In the genomic region with DNA sequence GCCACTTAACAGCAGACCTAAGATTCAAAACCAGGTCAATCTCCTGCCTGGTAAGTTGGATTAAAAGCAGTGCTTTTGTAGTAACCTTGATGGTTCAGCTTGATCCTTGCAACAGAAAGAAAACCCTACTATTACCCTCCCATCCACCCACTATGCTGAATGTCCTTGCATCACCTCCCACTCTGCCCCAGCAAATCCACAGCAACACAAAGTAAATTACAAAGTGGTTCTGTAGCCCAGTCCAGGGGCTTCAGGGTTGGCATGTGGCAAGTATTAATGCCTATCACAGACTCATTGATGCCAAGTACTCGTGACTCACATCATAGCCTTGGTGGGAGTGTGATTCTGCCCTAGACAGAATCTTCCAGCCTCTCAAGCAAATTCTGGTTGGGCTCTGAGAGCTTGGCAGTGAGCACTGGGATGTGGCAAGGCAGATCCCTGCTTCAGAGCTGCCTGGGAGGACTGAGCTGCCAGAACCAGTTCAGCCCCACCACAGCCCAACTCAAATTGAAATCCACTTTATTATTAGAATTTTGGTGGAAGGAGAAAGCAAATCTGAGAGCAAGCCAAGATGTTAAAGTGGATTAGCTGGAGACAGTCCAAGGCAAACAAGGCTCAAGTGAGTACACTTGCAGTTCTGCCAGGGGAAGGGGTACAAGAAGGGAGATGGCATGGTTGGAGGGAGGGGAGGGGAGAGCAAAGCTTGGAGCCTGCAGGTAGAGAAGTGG, we compare ENCODE assay signal across 13 cellular contexts.
A peak's percentile ranks its signal among the peaks of the same experiment; 100 is the strongest.
DNase-seq lines count a peak whose midpoint lies in the region; ATAC-seq and TF ChIP-seq lines count a peak whose summit lies in the region.
"Had no signal": no experiment of that assay in that cellular context is flagged by ENCODE, and none has a peak within 500 bp of the region (broad histone marks: within the 10 kb centered on the region; RNA-seq: fewer than 3 reads in every experiment).

No MANE protein-coding gene starts in this region.

- H3K9me3 ChIP-seq in MG63 (no peaks in the 10 kb centered on the region), lung (ENCODE audit: control insufficient read depth in 2 of 2, insufficient read depth in 1 of 2, low read length in 1 of 2) (no peaks in the 10 kb centered on the region)
- H3K9me3 ChIP-seq: tibial nerve had no signal

- H3K36me3 Mint-ChIP-seq in GM23338 (ENCODE audit: low read depth), result no peaks in the 10 kb centered on the region

- no peak overlapping the region for H3K4me3 Mint-ChIP-seq in GM23338

- no peaks in the 10 kb centered on the region for H3K9me3 Mint-ChIP-seq in GM23338

- H3K27ac ChIP-seq in caudate nucleus (ENCODE audit: low read depth, low read length) (peak overlapping the region; percentile 14), lung (ENCODE audit: low read depth in 1 of 2, low read length in 1 of 2) (no peak overlapping the region), GM23338 (ENCODE audit: low read depth) (no peak overlapping the region)
- H3K27ac ChIP-seq: tibial nerve had no signal

- TF ChIP-seq CTCF in lung (IDR thresholded peaks at IDR 0.05; ENCODE audit: control extremely low read depth, extremely low read depth) (no peak), GM23338 (conservative IDR thresholded peaks at IDR 0.05; ENCODE audit: low read depth in 2 of 2) (no peak)

- H3K4me2 ChIP-seq in GM23338, result no peak overlapping the region

- H3F3A ChIP-seq in GM23338 (replicated peaks; ENCODE audit: low read depth), result no peaks in the 10 kb centered on the region

- ATAC-seq in lung (ENCODE audit: insufficient read depth, low FRiP score) (peak; percentile 66), GM23338 (no peak)

- H4K20me1 ChIP-seq in GM23338 (replicated peaks; ENCODE audit: insufficient read depth), result no peaks in the 10 kb centered on the region

- peaks cover 29% of the 10 kb centered on the region for H3K27me3 ChIP-seq in MG63
- H3K27me3 ChIP-seq in lung (ENCODE audit: control insufficient read depth, insufficient read depth), result no peaks in the 10 kb centered on the region
- no peaks in the 10 kb centered on the region for H3K27me3 ChIP-seq in GM23338 (ENCODE audit: insufficient read depth)
- H3K27me3 ChIP-seq: tibial nerve had no signal

- WGBS in lung, 2 donors, result 37 to 73% methylated on average over 1 of the region's 1 CpG

- no peak overlapping the region for H2AFZ ChIP-seq in GM23338

- H3K4me1 Mint-ChIP-seq in GM23338, result peaks cover 3% of the 10 kb centered on the region; the same call in 1 of the 3 replicates

- H3K36me3 ChIP-seq in MG63 (no peaks in the 10 kb centered on the region), lung (ENCODE audit: control insufficient read depth in 2 of 2, insufficient read depth in 2 of 2, low read length in 2 of 2) (no peaks in the 10 kb centered on the region), GM23338 (ENCODE audit: insufficient read depth) (no peaks in the 10 kb centered on the region)
- H3K36me3 ChIP-seq: tibial nerve had no signal

- H3K4me1 ChIP-seq in lung (ENCODE audit: control insufficient read depth in 2 of 2, insufficient read depth in 2 of 2, low read length in 2 of 2) (peaks cover 2 to 9% of the 10 kb centered on the region in 2 donors), GM23338 (ENCODE audit: insufficient read depth) (no peaks in the 10 kb centered on the region)

- no peaks in the 10 kb centered on the region for H3K27me3 Mint-ChIP-seq in GM23338 (ENCODE audit: insufficient read depth, low read depth, poor library complexity)

- DNase-seq in AG20443 (ENCODE audit: low spot score), result peak; percentile 90
- peak; percentile 89 for DNase-seq in MG63
- DNase-seq in caudate nucleus (lab: John Stamatoyannopoulos, UW), result peak in 17 of 61 donors; percentile 5 to 61 (median 20)
- DNase-seq in lung (ENCODE audit: low spot score), result peak; percentile 56
- DNase-seq in stimulated activated CD4-positive, alpha-beta T cell treated with anti-CD3 and anti-CD28 coated beads, Interleukin-4, amount 100 ng/mL, for 1 hour, result no peak
- DNase-seq in iPS-NIHi7 (ENCODE audit: extremely low spot score), result no peak
- DNase-seq in NCI-H1417 treated with DMSO at 0.1 percent for 48 hours (lab: John Stamatoyannopoulos, UW), result no peak
- DNase-seq in GM23338 (ENCODE audit: low spot score), result no peak
- DNase-seq: activated gamma-delta T cell; effector CD4-positive, alpha-beta T cell; MV-4-11; RPMI8226 had no signal

- H3K4me3 ChIP-seq in MG63 (no peak overlapping the region), lung (no peak overlapping the region), GM23338 (no peak overlapping the region)
- H3K4me3 ChIP-seq: tibial nerve had no signal

- no peaks in the 10 kb centered on the region for H3K9me2 ChIP-seq in GM23338 (ENCODE audit: insufficient read depth)

- no peak overlapping the region for H3K27ac Mint-ChIP-seq in GM23338

- H3K79me2 ChIP-seq in GM23338 (replicated peaks; ENCODE audit: insufficient read depth), result no peaks in the 10 kb centered on the region

TF ChIP-seq in GM23338, 12 proteins besides CTCF, POLR2A, EP300 and RAD21 (continues in another document):
- TF ChIP-seq, protein P1, sequence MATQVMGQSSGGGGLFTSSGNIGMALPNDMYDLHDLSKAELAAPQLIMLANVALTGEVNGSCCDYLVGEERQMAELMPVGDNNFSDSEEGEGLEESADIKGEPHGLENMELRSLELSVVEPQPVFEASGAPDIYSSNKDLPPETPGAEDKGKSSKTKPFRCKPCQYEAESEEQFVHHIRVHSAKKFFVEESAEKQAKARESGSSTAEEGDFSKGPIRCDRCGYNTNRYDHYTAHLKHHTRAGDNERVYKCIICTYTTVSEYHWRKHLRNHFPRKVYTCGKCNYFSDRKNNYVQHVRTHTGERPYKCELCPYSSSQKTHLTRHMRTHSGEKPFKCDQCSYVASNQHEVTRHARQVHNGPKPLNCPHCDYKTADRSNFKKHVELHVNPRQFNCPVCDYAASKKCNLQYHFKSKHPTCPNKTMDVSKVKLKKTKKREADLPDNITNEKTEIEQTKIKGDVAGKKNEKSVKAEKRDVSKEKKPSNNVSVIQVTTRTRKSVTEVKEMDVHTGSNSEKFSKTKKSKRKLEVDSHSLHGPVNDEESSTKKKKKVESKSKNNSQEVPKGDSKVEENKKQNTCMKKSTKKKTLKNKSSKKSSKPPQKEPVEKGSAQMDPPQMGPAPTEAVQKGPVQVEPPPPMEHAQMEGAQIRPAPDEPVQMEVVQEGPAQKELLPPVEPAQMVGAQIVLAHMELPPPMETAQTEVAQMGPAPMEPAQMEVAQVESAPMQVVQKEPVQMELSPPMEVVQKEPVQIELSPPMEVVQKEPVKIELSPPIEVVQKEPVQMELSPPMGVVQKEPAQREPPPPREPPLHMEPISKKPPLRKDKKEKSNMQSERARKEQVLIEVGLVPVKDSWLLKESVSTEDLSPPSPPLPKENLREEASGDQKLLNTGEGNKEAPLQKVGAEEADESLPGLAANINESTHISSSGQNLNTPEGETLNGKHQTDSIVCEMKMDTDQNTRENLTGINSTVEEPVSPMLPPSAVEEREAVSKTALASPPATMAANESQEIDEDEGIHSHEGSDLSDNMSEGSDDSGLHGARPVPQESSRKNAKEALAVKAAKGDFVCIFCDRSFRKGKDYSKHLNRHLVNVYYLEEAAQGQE (IDR thresholded peaks at IDR 0.05; ENCODE audit: unreplicated experiment), result no peak
- TF ChIP-seq ETS1 (IDR thresholded peaks at IDR 0.05) (no peak), ZNF114 (CRISPR knock-in tag; IDR thresholded peaks at IDR 0.05) (no peak), EZH2phosphoT487 (IDR thresholded peaks at IDR 0.05; ENCODE audit: unreplicated experiment) (no peak)

Comparison
In these comparisons a context has a peak if more than half of its experiments do, and no peak if none do; other contexts are left out.
1. DNase-seq: peak in AG20443 (single experiment), MG63 (single experiment) and lung (single experiment); none in stimulated activated CD4-positive, alpha-beta T cell treated with anti-CD3 and anti-CD28 coated beads, Interleukin-4, amount 100 ng/mL, for 1 hour (single experiment), iPS-NIHi7 (single experiment), NCI-H1417 treated with DMSO at 0.1 percent for 48 hours (single experiment) and GM23338 (single experiment).